ENCODE assay signal across 22 cellular contexts in genomic region chr6:151155095-151155494, GRCh38.
"Had no signal": no experiment of that assay in that cellular context is flagged by ENCODE, and none has a peak within 500 bp of the region (broad histone marks: within the 10 kb centered on the region; RNA-seq: fewer than 3 reads in every experiment).

No MANE protein-coding gene starts in this region.

- H3K4me3 ChIP-seq: SJSA1, SK-N-MC had no signal

- DNase-seq: Kasumi-1, MM.1S, NCI-H1092 treated with DMSO at 0.1 percent for 48 hours, NCI-H1436, NCI-H187, NCI-H2029, NCI-H2081 treated with DMSO at 0.1 percent for 48 hours, NCI-H2171, NCI-H226, NCI-H446, NCI-H510A, NCI-H524 treated with DMSO at 0.1 percent for 48 hours, NCI-H69, NCI-H774, RPMI8226, SIG-M5 had no signal

- H3K27ac ChIP-seq: HL-60, KMS-11, SJSA1, SK-N-MC had no signal

- H3K36me3 ChIP-seq: SJSA1 had no signal

- H3K9me3 ChIP-seq: SJSA1 had no signal

- H3K4me1 ChIP-seq: SJSA1 had no signal

- H3K4me2 ChIP-seq: KMS-11 had no signal

- H3K9ac ChIP-seq: KMS-11 had no signal

- FAIRE-seq: HTR-8/SVneo, RCC 7860 had no signal

- H3K27me3 ChIP-seq: SJSA1 had no signal
